1 cellular context compared by ENCODE assay signal in the genomic region with DNA sequence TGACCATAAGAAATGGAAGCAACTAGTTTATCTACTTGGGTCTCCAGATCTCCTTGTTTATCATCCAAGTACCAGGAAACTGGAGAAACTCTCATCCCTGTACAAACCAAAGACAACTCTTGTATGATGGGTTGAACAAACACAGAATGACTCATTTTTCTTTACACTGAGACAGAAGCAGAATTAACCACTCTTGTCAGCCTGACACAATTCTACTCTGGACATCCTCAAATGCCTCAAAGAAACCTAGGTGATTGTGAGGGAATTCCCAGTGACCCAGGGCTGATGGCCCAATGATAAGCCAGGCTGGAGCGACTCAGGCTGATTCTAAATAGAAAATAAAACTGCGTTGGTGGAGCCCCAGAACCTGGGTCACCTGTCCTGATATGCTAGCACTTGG.
TF ChIP-seq lines count a peak whose summit lies in the region.

No MANE protein-coding gene starts in this region.

TF ChIP-seq in GM23338, 12 proteins besides CTCF, POLR2A, EP300 and RAD21 (continued from another document):
- TF ChIP-seq, protein P1, sequence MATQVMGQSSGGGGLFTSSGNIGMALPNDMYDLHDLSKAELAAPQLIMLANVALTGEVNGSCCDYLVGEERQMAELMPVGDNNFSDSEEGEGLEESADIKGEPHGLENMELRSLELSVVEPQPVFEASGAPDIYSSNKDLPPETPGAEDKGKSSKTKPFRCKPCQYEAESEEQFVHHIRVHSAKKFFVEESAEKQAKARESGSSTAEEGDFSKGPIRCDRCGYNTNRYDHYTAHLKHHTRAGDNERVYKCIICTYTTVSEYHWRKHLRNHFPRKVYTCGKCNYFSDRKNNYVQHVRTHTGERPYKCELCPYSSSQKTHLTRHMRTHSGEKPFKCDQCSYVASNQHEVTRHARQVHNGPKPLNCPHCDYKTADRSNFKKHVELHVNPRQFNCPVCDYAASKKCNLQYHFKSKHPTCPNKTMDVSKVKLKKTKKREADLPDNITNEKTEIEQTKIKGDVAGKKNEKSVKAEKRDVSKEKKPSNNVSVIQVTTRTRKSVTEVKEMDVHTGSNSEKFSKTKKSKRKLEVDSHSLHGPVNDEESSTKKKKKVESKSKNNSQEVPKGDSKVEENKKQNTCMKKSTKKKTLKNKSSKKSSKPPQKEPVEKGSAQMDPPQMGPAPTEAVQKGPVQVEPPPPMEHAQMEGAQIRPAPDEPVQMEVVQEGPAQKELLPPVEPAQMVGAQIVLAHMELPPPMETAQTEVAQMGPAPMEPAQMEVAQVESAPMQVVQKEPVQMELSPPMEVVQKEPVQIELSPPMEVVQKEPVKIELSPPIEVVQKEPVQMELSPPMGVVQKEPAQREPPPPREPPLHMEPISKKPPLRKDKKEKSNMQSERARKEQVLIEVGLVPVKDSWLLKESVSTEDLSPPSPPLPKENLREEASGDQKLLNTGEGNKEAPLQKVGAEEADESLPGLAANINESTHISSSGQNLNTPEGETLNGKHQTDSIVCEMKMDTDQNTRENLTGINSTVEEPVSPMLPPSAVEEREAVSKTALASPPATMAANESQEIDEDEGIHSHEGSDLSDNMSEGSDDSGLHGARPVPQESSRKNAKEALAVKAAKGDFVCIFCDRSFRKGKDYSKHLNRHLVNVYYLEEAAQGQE (IDR thresholded peaks at IDR 0.05; ENCODE audit: unreplicated experiment) = no peak
- TF ChIP-seq ZNF331 (CRISPR knock-in tag; IDR thresholded peaks at IDR 0.05; ENCODE audit: low read depth) (no peak), EZH2phosphoT487 (IDR thresholded peaks at IDR 0.05; ENCODE audit: unreplicated experiment) (no peak), NANOG (IDR thresholded peaks at IDR 0.05; ENCODE audit: borderline replicate concordance) (no peak), STAT1 (IDR thresholded peaks at IDR 0.05; ENCODE audit: unreplicated experiment) (no peak), POLR2AphosphoS5 (IDR thresholded peaks at IDR 0.05; ENCODE audit: low read depth) (no peak), ZNF462 (CRISPR knock-in tag; IDR thresholded peaks at IDR 0.05) (no peak), EZH2 (IDR thresholded peaks at IDR 0.05; ENCODE audit: low read depth, unreplicated experiment) (no peak), ZNF114 (CRISPR knock-in tag; IDR thresholded peaks at IDR 0.05) (no peak), CREB1 (CRISPR knock-in tag; IDR thresholded peaks at IDR 0.05; ENCODE audit: low read depth) (no peak)
